In the genomic region with DNA sequence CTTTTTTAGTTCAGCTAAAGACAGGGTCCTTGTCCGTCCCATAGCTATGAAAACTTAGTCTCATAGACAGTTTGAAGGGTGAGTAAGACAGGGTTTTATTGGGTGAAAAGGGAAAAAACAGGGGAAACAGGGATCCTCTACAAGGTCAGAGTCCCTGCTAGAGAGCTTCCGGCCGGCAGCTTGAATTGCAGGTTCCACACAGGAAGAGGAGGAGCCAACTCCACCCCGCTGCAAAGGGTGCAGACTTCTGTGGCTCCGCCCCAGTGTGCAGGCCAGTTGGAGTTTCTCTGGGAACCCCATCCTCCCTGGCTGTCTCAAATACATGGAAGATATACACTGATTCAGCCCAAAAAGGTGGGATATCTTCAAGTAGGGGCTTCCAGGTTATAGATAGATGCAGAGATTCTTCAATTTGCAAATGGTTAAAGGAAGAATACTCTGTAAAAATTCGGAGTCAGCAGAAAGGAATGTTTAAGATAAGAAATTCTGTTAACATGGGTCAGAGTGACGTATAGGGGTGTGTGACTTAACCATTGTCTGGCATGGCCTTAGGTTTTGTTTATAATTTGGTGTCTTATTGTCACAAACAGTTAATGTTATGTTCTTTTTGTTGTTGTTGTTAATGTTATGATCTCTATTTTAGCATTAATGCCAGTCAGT, we compare ENCODE assay signal across 12 cellular contexts. TPM values are rescaled to one million over a fixed set of nuclear protein-coding genes. Genes with fewer than 3 reads are reported as not detected.
DNase-seq lines count a peak whose midpoint lies in the region; FAIRE-seq and TF ChIP-seq lines count a peak whose summit lies in the region.
"Had no signal": no experiment of that assay in that cellular context is flagged by ENCODE, and none has a peak within 500 bp of the region (broad histone marks: within the 10 kb centered on the region; RNA-seq: fewer than 3 reads in every experiment).

No MANE protein-coding gene starts in this region.

- no peak for FAIRE-seq in astrocyte (lab: Jason Lieb, UNC)
- FAIRE-seq in GM12892 (lab: Jason Lieb, UNC): no peak
- FAIRE-seq: TTC549 had no signal

- no peaks in the 10 kb centered on the region for H3K9me3 ChIP-seq in astrocyte (ENCODE audit: insufficient read depth, low read depth, low read length)

- H3K4me3 Mint-ChIP-seq in astrocyte (ENCODE audit: unreplicated experiment) (no peak overlapping the region), nephron progenitor cell (no peak overlapping the region)
- H3K4me3 Mint-ChIP-seq: stimulated activated memory B cell treated with anti-CD40 and anti-IgM and Interleukin-4, amounts not matched to agents 10 μg/mL and 1 μg/mL and 100 μg/mL, for 72 hours had no signal

- no peaks in the 10 kb centered on the region for H3K36me3 Mint-ChIP-seq in astrocyte (ENCODE audit: low read depth, unreplicated experiment)
- no peaks in the 10 kb centered on the region for H3K36me3 Mint-ChIP-seq in nephron progenitor cell (ENCODE audit: low read depth)
- H3K36me3 Mint-ChIP-seq: stimulated activated memory B cell treated with anti-CD40 and anti-IgM and Interleukin-4, amounts not matched to agents 10 μg/mL and 1 μg/mL and 100 μg/mL, for 72 hours had no signal

- H3K4me1 Mint-ChIP-seq in astrocyte (ENCODE audit: low read depth, unreplicated experiment) (peaks cover 7% of the 10 kb centered on the region), nephron progenitor cell (peaks cover 8% of the 10 kb centered on the region)
- H3K4me1 Mint-ChIP-seq: stimulated activated memory B cell treated with anti-CD40 and anti-IgM and Interleukin-4, amounts not matched to agents 10 μg/mL and 1 μg/mL and 100 μg/mL, for 72 hours had no signal

- H3K27ac Mint-ChIP-seq in astrocyte (ENCODE audit: unreplicated experiment) (peak overlapping the region; percentile 63), nephron progenitor cell (no peak overlapping the region)
- H3K27ac Mint-ChIP-seq: stimulated activated memory B cell treated with anti-CD40 and anti-IgM and Interleukin-4, amounts not matched to agents 10 μg/mL and 1 μg/mL and 100 μg/mL, for 72 hours had no signal

- TF ChIP-seq CTCF in astrocyte (IDR thresholded peaks at IDR 0.05; ENCODE audit: insufficient read depth, low read depth, low read length): no peak
- no peak for TF ChIP-seq CTCF in nephron progenitor cell (IDR thresholded peaks at IDR 0.05)

- peaks cover 5% of the 10 kb centered on the region for H3K9me3 Mint-ChIP-seq in astrocyte (ENCODE audit: unreplicated experiment)
- no peaks in the 10 kb centered on the region for H3K9me3 Mint-ChIP-seq in nephron progenitor cell

- DNase-seq in NCI-H2227 (lab: John Stamatoyannopoulos, UW; ENCODE audit: unreplicated experiment) (peak; percentile 1), NCI-H2227 treated with DMSO at 0.1 percent for 48 hours (lab: John Stamatoyannopoulos, UW) (no peak), NAMALWA (ENCODE audit: low spot score) (peak; percentile 23), astrocyte (ENCODE audit: low read depth) (peak; percentile 44), nephron progenitor cell (peak; percentile 15), GM12892 (ENCODE audit: insufficient read length) (no peak)
- DNase-seq in activated CD4-positive, alpha-beta T cell treated with anti-CD3 and anti-CD28 coated beads, Interleukin-2, amount 50 U/mL, for 48 hours: no peak
- no peak for DNase-seq in activated T-cell treated with anti-CD3 and anti-CD28 coated beads, Interleukin-2, amount 50 U/mL, for 1 hour
- DNase-seq: ACHN, DMS79 treated with DMSO at 0.1 percent for 48 hours had no signal

- H3K4me1 ChIP-seq in astrocyte (ENCODE audit: insufficient read depth, low read length): peaks cover 3% of the 10 kb centered on the region

- H3K27ac ChIP-seq in astrocyte (ENCODE audit: low read depth, low read length): no peak overlapping the region

- H3K9ac ChIP-seq in astrocyte (ENCODE audit: low read length): no peak overlapping the region

- H2AFZ ChIP-seq in astrocyte (ENCODE audit: low read depth, low read length): peak overlapping the region; percentile 48

- H4K20me1 ChIP-seq in astrocyte (ENCODE audit: insufficient read depth, low read length): no peaks in the 10 kb centered on the region

- peaks cover 3% of the 10 kb centered on the region for H3K27me3 ChIP-seq in astrocyte (ENCODE audit: insufficient read depth, low read length)

- TF ChIP-seq POLR2A in GM12892 (IDR thresholded peaks at IDR 0.05; ENCODE audit: low read depth, low read length): no peak

- no peak overlapping the region for H3K4me3 ChIP-seq in astrocyte (ENCODE audit: insufficient read depth, low read depth, low read length)

- H3K27me3 Mint-ChIP-seq in astrocyte (ENCODE audit: low read depth, unreplicated experiment) (no peaks in the 10 kb centered on the region), nephron progenitor cell (ENCODE audit: low read depth, poor library complexity) (no peaks in the 10 kb centered on the region)

- no peaks in the 10 kb centered on the region for H3K36me3 ChIP-seq in astrocyte (ENCODE audit: insufficient read depth, low read length)

- no peak overlapping the region for H3K4me2 ChIP-seq in astrocyte (ENCODE audit: low read length)

- H3K79me2 ChIP-seq in astrocyte (ENCODE audit: insufficient read depth, low read length): no peaks in the 10 kb centered on the region

RNA-seq across cellular contexts. Expression of a gene that starts 34.6 kb away (rescaled TPM):
- total RNA-seq in astrocyte: 2.3 and 3.3 TPM in 2 replicates
- polyA plus RNA-seq in GM12892 (2012; ENCODE audit: missing spikeins): 0.08 TPM

Comparison
In these comparisons a context has a peak if more than half of its experiments do, and no peak if none do; other contexts are left out.
1. DNase-seq: peak in NCI-H2227 (single experiment), NAMALWA (single experiment), astrocyte (single experiment) and nephron progenitor cell (single experiment); none in NCI-H2227 treated with DMSO at 0.1 percent for 48 hours (single experiment), GM12892 (single experiment), activated CD4-positive, alpha-beta T cell treated with anti-CD3 and anti-CD28 coated beads, Interleukin-2, amount 50 U/mL, for 48 hours (0 of 2) and activated T-cell treated with anti-CD3 and anti-CD28 coated beads, Interleukin-2, amount 50 U/mL, for 1 hour (single experiment).